Comparison of ENCODE assay signal across 3 cellular contexts in genomic region chr10:15367296-15367830, GRCh38.
A peak's percentile ranks its signal among the peaks of the same experiment; 100 is the strongest.
TF ChIP-seq lines count a peak whose summit lies in the region.

No MANE protein-coding gene starts in this region.

TF ChIP-seq in HepG2, 621 proteins besides CTCF, POLR2A, EP300 and RAD21:
- TF ChIP-seq KDM5B (CRISPR knock-in tag; IDR thresholded peaks at IDR 0.05; ENCODE audit: borderline replicate concordance) (no peak), ZBTB33 (CRISPR knock-in tag; IDR thresholded peaks at IDR 0.05) (peak; percentile 73; the same call in 1 of the 2 replicates), SOX13 (IDR thresholded peaks at IDR 0.05) (no peak), SOX13 (CRISPR knock-in tag; conservative IDR thresholded peaks at IDR 0.05 in 1 of 2, IDR thresholded peaks at IDR 0.05 in 1 of 2) (0 out of 4 replicates have a peak, but pooled peaks of 1 of the 2 experiments have one; percentile 21)

TF ChIP-seq in neural cell, 6 proteins besides CTCF, POLR2A, EP300 and RAD21:
- TF ChIP-seq EZH2 (IDR thresholded peaks at IDR 0.05; ENCODE audit: borderline replicate concordance, insufficient read depth, low read length, poor library complexity, severe bottlenecking) (no peak), MXI1 (conservative IDR thresholded peaks at IDR 0.05; ENCODE audit: poor library complexity, severe bottlenecking) (no peak), TAF1 (IDR thresholded peaks at IDR 0.05; ENCODE audit: low read depth) (no peak), SMC3 (conservative IDR thresholded peaks at IDR 0.05; ENCODE audit: poor library complexity) (no peak), POLR2AphosphoS5 (IDR thresholded peaks at IDR 0.05) (no peak), REST (IDR thresholded peaks at IDR 0.05; ENCODE audit: borderline replicate concordance) (no peak)

TF ChIP-seq in WTC11, 78 proteins besides CTCF, POLR2A, EP300 and RAD21:
- no peak for TF ChIP-seq ATF3 (CRISPR knock-in tag; conservative IDR thresholded peaks at IDR 0.05)
